Comparison of ENCODE assay signal across 1 cellular context in the genomic region with DNA sequence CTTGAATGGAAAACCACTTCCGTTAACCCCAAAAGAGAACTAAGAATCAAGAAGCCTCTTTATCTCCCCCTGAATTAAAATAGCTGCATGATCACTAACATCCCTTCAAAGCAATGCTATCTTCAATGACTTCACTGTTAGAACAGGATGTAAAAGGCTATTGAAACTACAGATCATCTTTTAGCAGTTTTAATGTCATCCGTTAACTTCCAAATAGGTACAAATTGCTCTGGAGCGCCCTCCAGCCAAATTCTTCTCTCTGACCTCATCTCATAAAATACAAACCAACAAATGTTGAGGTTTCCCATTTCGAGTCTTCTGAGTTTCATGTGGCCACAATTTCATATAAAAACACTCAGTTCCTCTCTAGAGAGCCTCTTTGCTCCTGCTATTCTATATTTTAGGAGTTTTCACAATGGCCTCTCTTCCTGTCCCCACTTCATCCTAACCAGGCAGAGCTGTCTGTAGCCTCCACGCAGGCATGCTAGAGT.
TF ChIP-seq lines count a peak whose summit lies in the region.

No MANE protein-coding gene starts in this region.

TF ChIP-seq in GM12878, 131 proteins besides CTCF, POLR2A, EP300 and RAD21 (continued from another document and continues in another):
- TF ChIP-seq ZBTB4 (CRISPR knock-in tag; IDR thresholded peaks at IDR 0.05) (no peak), RUNX3 (IDR thresholded peaks at IDR 0.05; ENCODE audit: low read length) (peak; percentile 88), SIN3A (IDR thresholded peaks at IDR 0.05; ENCODE audit: low read depth, low read length) (no peak), CUX1 (IDR thresholded peaks at IDR 0.05; ENCODE audit: insufficient replicate concordance, low read depth, low read length) (no peak), SUPT20H (IDR thresholded peaks at IDR 0.05; ENCODE audit: borderline replicate concordance, control insufficient read depth, low read depth, low read length) (no peak), IRF3 (IDR thresholded peaks at IDR 0.05) (no peak), KAT2A (conservative IDR thresholded peaks at IDR 0.05; ENCODE audit: control insufficient read depth, low read depth, low read length) (no peak), MTA3 (IDR thresholded peaks at IDR 0.05; ENCODE audit: borderline replicate concordance, low read length) (peak; percentile 76), ZNF384 (IDR thresholded peaks at IDR 0.05; ENCODE audit: borderline replicate concordance, low read depth, low read length) (no peak), TCF3 (IDR thresholded peaks at IDR 0.05; ENCODE audit: borderline replicate concordance, insufficient read depth, low read depth, low read length) (no peak), TCF12 (IDR thresholded peaks at IDR 0.05; ENCODE audit: low read depth, low read length) (no peak), RB1 (IDR thresholded peaks at IDR 0.05; ENCODE audit: borderline replicate concordance) (no peak), POLR2AphosphoS5 (IDR thresholded peaks at IDR 0.05; ENCODE audit: low read length) (no peak), NR2C2 (IDR thresholded peaks at IDR 0.05; ENCODE audit: borderline replicate concordance, control insufficient read depth, insufficient read length, low read depth) (no peak), SMARCA5 (IDR thresholded peaks at IDR 0.05) (no peak), ASH2L (IDR thresholded peaks at IDR 0.05; ENCODE audit: borderline replicate concordance, low read depth) (no peak), CEBPB (IDR thresholded peaks at IDR 0.05; ENCODE audit: borderline replicate concordance in 1 of 2, low read depth in 2 of 2, low read length in 2 of 2) (peak in 1 of 2 experiments; percentile 83; a peak in 1 of 4 replicates), FOXM1 (IDR thresholded peaks at IDR 0.05; ENCODE audit: low read depth, low read length) (peak; percentile 89), ZBTB11 (CRISPR knock-in tag; IDR thresholded peaks at IDR 0.05) (no peak), WRNIP1 (IDR thresholded peaks at IDR 0.05; ENCODE audit: borderline replicate concordance, low read depth, low read length) (no peak), BCL11A (IDR thresholded peaks at IDR 0.05; ENCODE audit: low read depth, low read length) (no peak), NFIC (IDR thresholded peaks at IDR 0.05; ENCODE audit: low read depth, low read length) (peak; percentile 92), ZNF207 (IDR thresholded peaks at IDR 0.05; ENCODE audit: borderline replicate concordance) (no peak), ESRRA (IDR thresholded peaks at IDR 0.05; ENCODE audit: low read length) (no peak), ZNF217 (IDR thresholded peaks at IDR 0.05) (peak; percentile 79), MEF2B (IDR thresholded peaks at IDR 0.05; ENCODE audit: partially characterized antibody, poor library complexity, severe bottlenecking) (peak; percentile 52), CHD2 (IDR thresholded peaks at IDR 0.05; ENCODE audit: borderline replicate concordance, low read depth, low read length) (no peak), GABPA (IDR thresholded peaks at IDR 0.05; ENCODE audit: low read depth) (peak; percentile 55; the same call in 1 of the 2 replicates), IKZF2 (IDR thresholded peaks at IDR 0.05) (peak; percentile 72 to 77), E2F4 (IDR thresholded peaks at IDR 0.05; ENCODE audit: low read depth, low read length) (no peak), ATF2 (IDR thresholded peaks at IDR 0.05; ENCODE audit: low read length) (peak; percentile 94), POLR2AphosphoS2 (IDR thresholded peaks at IDR 0.05; ENCODE audit: low read depth, low read length) (no peak)
- TF ChIP-seq, protein P1, sequence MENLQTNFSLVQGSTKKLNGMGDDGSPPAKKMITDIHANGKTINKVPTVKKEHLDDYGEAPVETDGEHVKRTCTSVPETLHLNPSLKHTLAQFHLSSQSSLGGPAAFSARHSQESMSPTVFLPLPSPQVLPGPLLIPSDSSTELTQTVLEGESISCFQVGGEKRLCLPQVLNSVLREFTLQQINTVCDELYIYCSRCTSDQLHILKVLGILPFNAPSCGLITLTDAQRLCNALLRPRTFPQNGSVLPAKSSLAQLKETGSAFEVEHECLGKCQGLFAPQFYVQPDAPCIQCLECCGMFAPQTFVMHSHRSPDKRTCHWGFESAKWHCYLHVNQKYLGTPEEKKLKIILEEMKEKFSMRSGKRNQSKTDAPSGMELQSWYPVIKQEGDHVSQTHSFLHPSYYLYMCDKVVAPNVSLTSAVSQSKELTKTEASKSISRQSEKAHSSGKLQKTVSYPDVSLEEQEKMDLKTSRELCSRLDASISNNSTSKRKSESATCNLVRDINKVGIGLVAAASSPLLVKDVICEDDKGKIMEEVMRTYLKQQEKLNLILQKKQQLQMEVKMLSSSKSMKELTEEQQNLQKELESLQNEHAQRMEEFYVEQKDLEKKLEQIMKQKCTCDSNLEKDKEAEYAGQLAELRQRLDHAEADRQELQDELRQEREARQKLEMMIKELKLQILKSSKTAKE (IDR thresholded peaks at IDR 0.05; ENCODE audit: low read depth, poor library complexity, severe bottlenecking), result peak; percentile 66
